In the genomic region with DNA sequence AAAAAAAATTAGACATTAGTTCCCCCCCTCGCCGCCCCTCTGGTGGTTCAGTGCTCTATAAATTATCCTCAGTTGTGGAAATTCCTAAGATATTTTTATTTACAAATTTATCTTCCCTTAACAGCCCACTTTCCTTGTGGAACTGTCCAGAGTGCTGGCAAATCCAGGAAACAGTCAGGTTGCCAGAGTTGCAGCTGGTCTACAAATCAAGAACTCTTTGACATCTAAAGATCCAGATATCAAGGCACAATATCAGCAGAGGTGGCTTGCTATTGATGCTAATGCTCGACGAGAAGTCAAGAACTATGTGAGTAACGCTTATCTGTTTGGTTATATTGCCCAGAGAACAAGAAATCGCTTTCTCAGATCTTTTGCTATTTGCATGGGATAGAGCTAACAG, we compare ENCODE assay signal across 1 cellular context.
TF ChIP-seq lines count a peak whose summit lies in the region.

No MANE protein-coding gene starts in this region.

TF ChIP-seq in IMR-90, 13 proteins besides CTCF, POLR2A, EP300 and RAD21:
- TF ChIP-seq RCOR1 (IDR thresholded peaks at IDR 0.05; ENCODE audit: insufficient replicate concordance, low read length) (no peak), NFE2L2 (IDR thresholded peaks at IDR 0.05; ENCODE audit: low read depth, low read length) (no peak), MXI1 (IDR thresholded peaks at IDR 0.05; ENCODE audit: borderline replicate concordance, low read depth, low read length) (no peak), BHLHE40 (IDR thresholded peaks at IDR 0.05; ENCODE audit: low read depth, low read length) (no peak), CHD1 (IDR thresholded peaks at IDR 0.05; ENCODE audit: low read depth, low read length) (no peak)
- TF ChIP-seq, protein P1, sequence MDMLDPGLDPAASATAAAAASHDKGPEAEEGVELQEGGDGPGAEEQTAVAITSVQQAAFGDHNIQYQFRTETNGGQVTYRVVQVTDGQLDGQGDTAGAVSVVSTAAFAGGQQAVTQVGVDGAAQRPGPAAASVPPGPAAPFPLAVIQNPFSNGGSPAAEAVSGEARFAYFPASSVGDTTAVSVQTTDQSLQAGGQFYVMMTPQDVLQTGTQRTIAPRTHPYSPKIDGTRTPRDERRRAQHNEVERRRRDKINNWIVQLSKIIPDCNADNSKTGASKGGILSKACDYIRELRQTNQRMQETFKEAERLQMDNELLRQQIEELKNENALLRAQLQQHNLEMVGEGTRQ (IDR thresholded peaks at IDR 0.05; ENCODE audit: low read depth, low read length) = no peak
